12 cellular contexts compared by ENCODE assay signal in the genomic region with DNA sequence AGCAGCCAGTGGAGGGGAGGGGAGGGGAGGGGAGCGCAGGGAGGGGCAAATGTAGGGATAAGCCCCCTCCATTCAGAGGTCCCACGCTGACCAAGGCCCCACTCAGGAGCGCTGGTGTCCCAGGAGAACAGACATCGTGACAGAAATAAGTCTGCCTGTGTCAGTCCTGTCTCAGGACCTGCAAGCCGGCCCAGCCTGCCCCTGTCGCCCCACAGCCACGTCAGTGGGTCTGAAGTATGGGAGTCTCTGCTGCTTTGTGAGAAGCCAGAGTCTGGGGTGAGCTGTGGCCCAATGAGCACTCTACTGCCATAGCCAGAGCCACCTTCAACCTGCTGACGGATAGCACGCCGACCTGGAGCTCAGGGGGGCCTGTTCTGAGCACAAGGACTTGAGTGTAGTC. TPM values are rescaled to one million over a fixed set of nuclear protein-coding genes. Genes with fewer than 3 reads are reported as not detected.
"Had no signal": no experiment of that assay in that cellular context is flagged by ENCODE, and none has a peak within 500 bp of the region (broad histone marks: within the 10 kb centered on the region; RNA-seq: fewer than 3 reads in every experiment).

No MANE protein-coding gene starts in this region.

RNA-seq across cellular contexts. Expression of a gene that starts 8.5 kb away (rescaled TPM):
- total RNA-seq: activated naive CD4-positive, alpha-beta T cell treated with anti-CD3 and anti-CD28 coated beads for 36 hours; activated naive CD4-positive, alpha-beta T cell treated with anti-CD3 and anti-CD28 coated beads, Interleukin-2, amount 50 U/mL, for 72 hours; activated naive CD8-positive, alpha-beta T cell treated with anti-CD3 and anti-CD28 coated beads for 36 hours; activated naive CD8-positive, alpha-beta T cell treated with anti-CD3 and anti-CD28 coated beads, Interleukin-2, amount 10 ng/mL, durations not matched to agents 7 days and 5 days; activated T-cell treated with anti-CD3 and anti-CD28 coated beads, Interleukin-2, amount 50 U/mL, for 4 hours; activated T-helper 1 cell treated with anti-CD3 and anti-CD28 coated beads, Interleukin-12 subunit alpha, Interleukin-12 subunit beta, Interleukin-2, Interleukin-4 antibody, amounts not matched to agents 30 ng/mL and 10 ng/mL and 1 ng/mL, durations not matched to agents 14 hours and 24 hours and 36 hours; activated T-helper 17 cell treated with anti-CD3 and anti-CD28 coated beads, Interleukin-2, amount 50 U/mL, for 72 hours; activated T-helper 2 cell treated with anti-CD3 and anti-CD28 coated beads, Interferon-gamma antibody, Interleukin-2, Interleukin-4, amounts not matched to agents 10 μg/mL and 5 μg/mL and 100 μg/mL, durations not matched to agents 14 hours and 24 hours and 36 hours; ascending aorta; astrocyte; bronchial epithelial cell had no signal
- polyA plus RNA-seq: cardiac muscle cell had no signal
